In the genomic region with DNA sequence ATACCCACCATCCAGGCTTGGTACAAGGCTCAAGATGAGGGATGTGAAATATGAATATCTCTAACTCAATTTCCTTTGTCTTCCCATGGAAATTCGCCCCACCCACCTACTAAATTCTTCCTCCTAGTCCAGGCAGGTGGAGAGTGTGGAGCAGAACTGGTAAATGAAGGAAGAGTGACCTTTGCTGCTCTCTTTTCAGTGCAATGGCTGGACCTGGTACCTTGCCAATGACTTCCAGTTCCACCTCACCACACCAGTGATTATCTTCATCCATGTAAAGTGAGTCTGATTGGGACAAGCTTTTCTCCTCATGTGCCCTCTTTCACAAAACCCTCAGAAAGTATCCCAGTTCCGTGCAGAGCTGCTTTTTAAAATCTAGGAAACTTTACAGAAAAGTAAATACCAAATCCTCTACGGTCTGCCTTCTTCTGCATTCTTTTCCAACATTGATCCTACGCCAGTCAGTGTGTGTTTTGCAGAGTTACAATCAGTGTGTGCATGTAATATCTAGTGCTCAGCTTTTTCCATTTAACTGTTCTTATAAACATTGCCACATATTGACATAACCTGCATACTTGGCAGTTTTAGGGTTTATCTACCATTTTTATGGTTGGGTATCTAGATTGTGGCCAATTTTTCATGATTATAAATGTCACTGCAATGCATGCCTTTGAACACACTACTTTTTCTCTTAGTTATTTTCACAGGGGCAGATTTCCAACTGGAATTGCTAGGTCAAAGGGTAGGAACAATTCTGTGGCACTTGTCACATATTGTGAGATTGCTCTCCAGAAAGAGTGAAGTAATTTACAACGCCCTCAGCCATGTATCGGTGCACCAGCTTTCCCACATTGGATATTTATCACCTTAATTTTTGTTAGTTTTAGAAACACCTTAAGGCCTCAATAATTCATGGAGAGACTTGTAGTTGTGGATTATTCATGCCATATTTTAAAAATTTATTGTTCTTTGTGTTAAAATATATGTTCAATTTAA, we compare ENCODE assay signal across 1 cellular context.
TF ChIP-seq lines count a peak whose summit lies in the region.

No MANE protein-coding gene starts in this region.

TF ChIP-seq in SK-N-SH, 30 proteins besides CTCF, POLR2A, EP300 and RAD21 (continued from another document):
- TF ChIP-seq, protein P1, sequence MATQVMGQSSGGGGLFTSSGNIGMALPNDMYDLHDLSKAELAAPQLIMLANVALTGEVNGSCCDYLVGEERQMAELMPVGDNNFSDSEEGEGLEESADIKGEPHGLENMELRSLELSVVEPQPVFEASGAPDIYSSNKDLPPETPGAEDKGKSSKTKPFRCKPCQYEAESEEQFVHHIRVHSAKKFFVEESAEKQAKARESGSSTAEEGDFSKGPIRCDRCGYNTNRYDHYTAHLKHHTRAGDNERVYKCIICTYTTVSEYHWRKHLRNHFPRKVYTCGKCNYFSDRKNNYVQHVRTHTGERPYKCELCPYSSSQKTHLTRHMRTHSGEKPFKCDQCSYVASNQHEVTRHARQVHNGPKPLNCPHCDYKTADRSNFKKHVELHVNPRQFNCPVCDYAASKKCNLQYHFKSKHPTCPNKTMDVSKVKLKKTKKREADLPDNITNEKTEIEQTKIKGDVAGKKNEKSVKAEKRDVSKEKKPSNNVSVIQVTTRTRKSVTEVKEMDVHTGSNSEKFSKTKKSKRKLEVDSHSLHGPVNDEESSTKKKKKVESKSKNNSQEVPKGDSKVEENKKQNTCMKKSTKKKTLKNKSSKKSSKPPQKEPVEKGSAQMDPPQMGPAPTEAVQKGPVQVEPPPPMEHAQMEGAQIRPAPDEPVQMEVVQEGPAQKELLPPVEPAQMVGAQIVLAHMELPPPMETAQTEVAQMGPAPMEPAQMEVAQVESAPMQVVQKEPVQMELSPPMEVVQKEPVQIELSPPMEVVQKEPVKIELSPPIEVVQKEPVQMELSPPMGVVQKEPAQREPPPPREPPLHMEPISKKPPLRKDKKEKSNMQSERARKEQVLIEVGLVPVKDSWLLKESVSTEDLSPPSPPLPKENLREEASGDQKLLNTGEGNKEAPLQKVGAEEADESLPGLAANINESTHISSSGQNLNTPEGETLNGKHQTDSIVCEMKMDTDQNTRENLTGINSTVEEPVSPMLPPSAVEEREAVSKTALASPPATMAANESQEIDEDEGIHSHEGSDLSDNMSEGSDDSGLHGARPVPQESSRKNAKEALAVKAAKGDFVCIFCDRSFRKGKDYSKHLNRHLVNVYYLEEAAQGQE (IDR thresholded peaks at IDR 0.05; ENCODE audit: low read depth, low read length): no peak
- no peak for TF ChIP-seq YY1 (IDR thresholded peaks at IDR 0.05; ENCODE audit: low read depth)
- TF ChIP-seq TAF1 (IDR thresholded peaks at IDR 0.05; ENCODE audit: borderline replicate concordance, low read depth, low read length): no peak
- TF ChIP-seq FOSL2 (IDR thresholded peaks at IDR 0.05; ENCODE audit: borderline replicate concordance, low read depth): no peak
- TF ChIP-seq SMC3 (IDR thresholded peaks at IDR 0.05; ENCODE audit: low read depth, low read length): no peak
- TF ChIP-seq, protein P2, sequence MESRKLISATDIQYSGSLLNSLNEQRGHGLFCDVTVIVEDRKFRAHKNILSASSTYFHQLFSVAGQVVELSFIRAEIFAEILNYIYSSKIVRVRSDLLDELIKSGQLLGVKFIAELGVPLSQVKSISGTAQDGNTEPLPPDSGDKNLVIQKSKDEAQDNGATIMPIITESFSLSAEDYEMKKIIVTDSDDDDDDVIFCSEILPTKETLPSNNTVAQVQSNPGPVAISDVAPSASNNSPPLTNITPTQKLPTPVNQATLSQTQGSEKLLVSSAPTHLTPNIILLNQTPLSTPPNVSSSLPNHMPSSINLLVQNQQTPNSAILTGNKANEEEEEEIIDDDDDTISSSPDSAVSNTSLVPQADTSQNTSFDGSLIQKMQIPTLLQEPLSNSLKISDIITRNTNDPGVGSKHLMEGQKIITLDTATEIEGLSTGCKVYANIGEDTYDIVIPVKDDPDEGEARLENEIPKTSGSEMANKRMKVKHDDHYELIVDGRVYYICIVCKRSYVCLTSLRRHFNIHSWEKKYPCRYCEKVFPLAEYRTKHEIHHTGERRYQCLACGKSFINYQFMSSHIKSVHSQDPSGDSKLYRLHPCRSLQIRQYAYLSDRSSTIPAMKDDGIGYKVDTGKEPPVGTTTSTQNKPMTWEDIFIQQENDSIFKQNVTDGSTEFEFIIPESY (IDR thresholded peaks at IDR 0.05; ENCODE audit: borderline replicate concordance, low read depth): no peak
- TF ChIP-seq RFX5 (IDR thresholded peaks at IDR 0.05; ENCODE audit: low read length): no peak
